16 cellular contexts compared by ENCODE assay signal in the genomic region with DNA sequence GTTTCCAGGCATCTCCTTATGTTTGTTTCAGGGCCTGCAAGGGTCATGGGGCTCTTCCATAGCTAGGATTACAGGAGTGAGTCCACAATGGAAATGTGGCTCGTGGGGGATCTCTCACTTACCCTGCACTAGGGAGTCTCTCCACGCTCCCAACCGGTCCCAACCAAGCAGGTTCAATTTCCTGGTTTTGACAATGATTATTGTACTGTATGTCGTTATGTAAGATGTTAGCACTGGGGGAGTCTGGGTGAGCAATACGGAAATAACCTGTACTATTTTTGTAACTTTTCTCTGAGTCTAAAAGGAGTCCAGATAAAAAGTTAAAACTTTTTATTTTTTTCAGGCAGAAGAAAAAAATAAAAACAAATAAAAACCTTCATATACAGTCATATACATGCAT.
"Had no signal": no experiment of that assay in that cellular context is flagged by ENCODE, and none has a peak within 500 bp of the region (broad histone marks: within the 10 kb centered on the region; RNA-seq: fewer than 3 reads in every experiment).

No MANE protein-coding gene starts in this region.

- H3K4me1 ChIP-seq: gastrocnemius medialis, left lung had no signal

- ATAC-seq: activated T-cell treated with anti-CD3 and anti-CD28 coated beads, Interleukin-2, amount 50 U/mL, for 4 hours; gastrocnemius medialis; left lung had no signal

- H3K4me3 ChIP-seq: adrenal gland, coronary artery, gastrocnemius medialis, left lung, ovary, thyroid gland, uterus had no signal

- H3K4me3 Mint-ChIP-seq: activated T-cell treated with anti-CD3 and anti-CD28 coated beads, Interleukin-2, amount 50 U/mL, for 4 hours; memory B cell; neural crest cell had no signal

- H3K9me3 ChIP-seq: gastrocnemius medialis, left lung, ovary, thyroid gland had no signal

- H3K36me3 ChIP-seq: adrenal gland, gastrocnemius medialis, left lung, ovary, thyroid gland, uterus, WERI-Rb-1 had no signal

- H3K27ac ChIP-seq: adrenal gland, coronary artery, epithelial cell of prostate, gastrocnemius medialis, left lung, ovary, thyroid gland, uterus, WERI-Rb-1 had no signal

- H3K27ac Mint-ChIP-seq: memory B cell had no signal

- H3K27me3 Mint-ChIP-seq: memory B cell had no signal

- DNase-seq: activated naive CD4-positive, alpha-beta T cell; activated T-cell treated with anti-CD3 and anti-CD28 coated beads, Interleukin-2, amount 50 U/mL, for 4 hours; adrenal gland; effector CD4-positive, alpha-beta T cell; gastrocnemius medialis; islet precursor cell; left lung; ovary; stimulated activated CD4-positive, alpha-beta T cell treated with anti-CD3 and anti-CD28 coated beads, Interleukin-4, amount 100 ng/mL, for 24 hours; thyroid gland; uterus; WERI-Rb-1 had no signal

- H3K27me3 ChIP-seq: adrenal gland, gastrocnemius medialis, left lung, ovary, thyroid gland, uterus had no signal
